ENCODE assay signal across 35 cellular contexts in the genomic region with DNA sequence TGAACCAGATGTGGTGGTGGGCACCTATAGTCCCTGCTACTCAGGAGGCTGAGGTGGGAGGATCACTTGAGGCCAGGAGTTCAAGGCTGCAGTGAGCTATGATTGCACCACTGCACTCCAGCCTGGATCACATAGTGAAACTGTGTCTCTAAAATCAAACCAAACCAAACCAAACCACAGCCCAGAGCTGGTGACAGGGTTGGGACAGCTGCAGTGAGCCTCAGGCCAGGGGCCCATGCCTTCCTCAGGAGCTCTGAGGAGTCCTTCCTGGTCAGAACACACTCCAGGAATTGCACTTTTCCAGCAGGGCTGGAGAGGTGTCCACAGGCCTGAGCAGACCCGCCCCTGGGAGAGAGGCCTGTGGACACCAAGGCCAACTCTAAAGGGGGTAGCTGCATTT. TPM values are rescaled to one million over a fixed set of nuclear protein-coding genes. Genes with fewer than 3 reads are reported as not detected.
"Had no signal": no experiment of that assay in that cellular context is flagged by ENCODE, and none has a peak within 500 bp of the region (broad histone marks: within the 10 kb centered on the region; RNA-seq: fewer than 3 reads in every experiment).

No MANE protein-coding gene starts in this region.

- H2AFZ ChIP-seq: PC-9 had no signal

- H3K4me3 ChIP-seq: K562, PC-9, SJSA1 had no signal

- ATAC-seq: Right ventricle myocardium inferior had no signal

- FAIRE-seq: K562, RCC 7860 had no signal

- H3K36me3 ChIP-seq: SJSA1 had no signal

- H3K9me3 ChIP-seq: SJSA1, SK-N-SH had no signal

- H3K27me3 ChIP-seq: SJSA1 had no signal

- DNase-seq: Kasumi-1, KG1, MM.1S, MV-4-11, NCI-H1092, NCI-H1105, NCI-H1417 treated with DMSO at 0.1 percent for 48 hours, NCI-H1436 treated with DMSO at 0.1 percent for 48 hours, NCI-H1694 treated with DMSO at 0.1 percent for 48 hours, NCI-H187 treated with DMSO at 0.1 percent for 48 hours, NCI-H2029, NCI-H2081, NCI-H2171 treated with DMSO at 0.1 percent for 48 hours, NCI-H2227 treated with DMSO at 0.1 percent for 48 hours, NCI-H345, NCI-H446, NCI-H510A treated with DMSO at 0.1 percent for 48 hours, NCI-H524 treated with DMSO at 0.1 percent for 48 hours, NCI-H526 treated with DMSO at 0.1 percent for 48 hours, NCI-H748 treated with DMSO at 0.1 percent for 48 hours, NCI-H82, PC-9, SHP77, SIG-M5, SK-N-SH, SW 1271 had no signal

- H3K4me2 ChIP-seq: PC-9, SK-N-SH had no signal

- H3K9ac ChIP-seq: SK-N-SH had no signal

- H3K27ac ChIP-seq: PC-9, RWPE1, SJSA1 had no signal

- H3K4me1 ChIP-seq: SJSA1 had no signal

RNA-seq across cellular contexts. Expression of a gene that starts 32.5 kb away (rescaled TPM):
- total RNA-seq: K562, MCF 10A, NCI-H460, OCI-LY7, PC-9, Right ventricle myocardium inferior, RPMI7951, SJSA1 had no signal
- polyA plus RNA-seq: K562, SK-N-SH had no signal
